Comparison of ENCODE assay signal across 14 cellular contexts in genomic region chr11:77126156-77126775, GRCh38. TPM values are rescaled to one million over a fixed set of nuclear protein-coding genes. Genes with fewer than 3 reads are reported as not detected.
DNase-seq lines count a peak whose midpoint lies in the region; ATAC-seq, FAIRE-seq and TF ChIP-seq lines count a peak whose summit lies in the region.
"Had no signal": no experiment of that assay in that cellular context is flagged by ENCODE, and none has a peak within 500 bp of the region (broad histone marks: within the 10 kb centered on the region; RNA-seq: fewer than 3 reads in every experiment).

No MANE protein-coding gene starts in this region.

- no peak overlapping the region for H2BK15ac ChIP-seq in H9 (ENCODE audit: low read depth, low read length)

- H3K23ac ChIP-seq in H9 (ENCODE audit: insufficient read length, low read depth, low read length) = no peak overlapping the region

- ATAC-seq in SK-N-SH treated with all-trans-retinoic acid at 6 μM for 48 hours (peak; percentile 6; the same call in 1 of the 3 replicates), GM21576 (IDR thresholded peaks at IDR 0.05; ENCODE audit: unreplicated experiment) (no peak), HG03432 (IDR thresholded peaks at IDR 0.05; ENCODE audit: unreplicated experiment) (no peak)
- ATAC-seq in central memory CD8-positive, alpha-beta T cell (replicated peaks; ENCODE audit: extremely low read depth, poor library complexity, severe bottlenecking) = no peak

- H3K56ac ChIP-seq in H9 (ENCODE audit: insufficient read length, low read depth, low read length) = no peak overlapping the region

- no peak overlapping the region for H2BK5ac ChIP-seq in H9 (ENCODE audit: insufficient read length, low read length)

- H3K27ac ChIP-seq in SK-N-SH (ENCODE audit: low read depth in 2 of 2, low read length in 1 of 2) = no peak overlapping the region
- no peak overlapping the region for H3K27ac ChIP-seq in H9 (ENCODE audit: insufficient read length, low read depth, low read length)
- H3K27ac ChIP-seq: PC-9 had no signal

- H4K91ac ChIP-seq in H9 (ENCODE audit: insufficient read length, low read depth, low read length) = no peak overlapping the region

- H3K4me3 ChIP-seq in SK-N-SH (ENCODE audit: low read depth in 2 of 2, low read length in 1 of 2) = no peak overlapping the region

- H4K5ac ChIP-seq in H9 (ENCODE audit: insufficient read length, low read depth, low read length) = no peak overlapping the region

- H3K4me1 ChIP-seq in SK-N-SH (ENCODE audit: control insufficient read depth in 1 of 2, insufficient read depth in 2 of 2, low read depth in 1 of 2, low read length in 1 of 2) (peaks cover 0 to 36% of the 10 kb centered on the region in 2 experiments; a peak in 2 of 4 replicates), H9 (ENCODE audit: insufficient read depth, low read length) (no peaks in the 10 kb centered on the region)

- TF ChIP-seq CTCF in SK-N-SH (IDR thresholded peaks at IDR 0.05) (no peak), H9 (conservative IDR thresholded peaks at IDR 0.05) (no peak), nephron progenitor cell (IDR thresholded peaks at IDR 0.05) (no peak)

- H3K79me1 ChIP-seq in H9 (ENCODE audit: insufficient read depth, low read depth, low read length, poor library complexity, severe bottlenecking) = no peaks in the 10 kb centered on the region

- no peaks in the 10 kb centered on the region for H3K9me2 ChIP-seq in SK-N-SH

- H3K79me2 ChIP-seq in SK-N-SH (ENCODE audit: insufficient read depth) (no peaks in the 10 kb centered on the region), H9 (ENCODE audit: insufficient read depth, low read length) (no peaks in the 10 kb centered on the region)

- H3K4ac ChIP-seq in H9 (ENCODE audit: low read depth, low read length) = no peak overlapping the region

- H3K4me2 ChIP-seq in SK-N-SH (no peak overlapping the region), H9 (ENCODE audit: insufficient read depth, insufficient read length, low read length) (peak overlapping the region; percentile 54)

- no peak for TF ChIP-seq EP300 in SK-N-SH (IDR thresholded peaks at IDR 0.05; ENCODE audit: borderline replicate concordance in 1 of 2, low read depth in 1 of 2, low read length in 1 of 2)

- no peak overlapping the region for H2BK20ac ChIP-seq in H9 (ENCODE audit: low read depth, low read length, poor library complexity, severe bottlenecking)

- no peak overlapping the region for H2BK120ac ChIP-seq in H9 (ENCODE audit: low read depth, low read length, poor library complexity, severe bottlenecking)

- DNase-seq in SK-N-SH (no peak), H9 (no peak), nephron progenitor cell (no peak), GM12892 (ENCODE audit: insufficient read length) (no peak)
- no peak for DNase-seq in central memory CD8-positive, alpha-beta T cell (ENCODE audit: low spot score in 2 of 2)
- DNase-seq: NCI-H226 had no signal

- H2AK5ac ChIP-seq in H9 (ENCODE audit: insufficient read length, low read length) = no peak overlapping the region

- no peak overlapping the region for H3K9ac ChIP-seq in SK-N-SH
- no peak overlapping the region for H3K9ac ChIP-seq in H9 (ENCODE audit: extremely low read depth, insufficient read length, low read length)

- H3K18ac ChIP-seq in H9 (ENCODE audit: insufficient read length, low read depth, low read length) = no peak overlapping the region

- H3K4me3 Mint-ChIP-seq in H9 = peak overlapping the region; percentile 30 to 55; a peak in 4 of 5 replicates
- H3K4me3 Mint-ChIP-seq in central memory CD8-positive, alpha-beta T cell = peak overlapping the region; percentile 51
- peak overlapping the region; percentile 51 for H3K4me3 Mint-ChIP-seq in nephron progenitor cell

- no peak overlapping the region for H2BK12ac ChIP-seq in H9 (ENCODE audit: insufficient read length, low read depth, low read length)

- H3K36me3 ChIP-seq in SK-N-SH (replicated peaks in 1 of 2; ENCODE audit: control insufficient read depth in 1 of 2, insufficient read depth in 2 of 2, low read length in 1 of 2) = peaks cover 0 to 12% of the 10 kb centered on the region in 2 experiments

- no peak for TF ChIP-seq RAD21 in SK-N-SH (IDR thresholded peaks at IDR 0.05; ENCODE audit: low read length)

- 87% methylated on average over 15 of the region's 17 CpGs for WGBS in SK-N-SH (ENCODE audit: low lambda C conversion rate)
- WGBS in H9 (ENCODE audit: extremely low coverage, insufficient read length, low lambda C conversion rate) = no CpG with 5 or more reads among the region's 17 CpGs

- H3K27ac Mint-ChIP-seq in H9 (no peak overlapping the region), nephron progenitor cell (no peak overlapping the region)
- H3K27ac Mint-ChIP-seq in central memory CD8-positive, alpha-beta T cell (ENCODE audit: low read depth) = no peak overlapping the region
- H3K27ac Mint-ChIP-seq: activated CD4-positive, alpha-beta T cell treated with anti-CD3 and anti-CD28 coated beads for 36 hours; dendritic cell treated with granulocyte-macrophage colony-stimulating factor and Interleukin-4, amounts not matched to agents 40 ng/mL and 50 ng/mL, for 4 days had no signal

- peaks cover 5% of the 10 kb centered on the region; the same call in 1 of the 2 replicates for H3K27me3 Mint-ChIP-seq in H9 (ENCODE audit: low read depth)
- H3K27me3 Mint-ChIP-seq in central memory CD8-positive, alpha-beta T cell = no peaks in the 10 kb centered on the region
- peaks cover 11% of the 10 kb centered on the region for H3K27me3 Mint-ChIP-seq in nephron progenitor cell (ENCODE audit: low read depth, poor library complexity)

- H4K8ac ChIP-seq in H9 (replicated peaks; ENCODE audit: insufficient read length, low read depth, low read length) = no peak overlapping the region

- H4K20me1 ChIP-seq in SK-N-SH (ENCODE audit: insufficient read depth) (no peaks in the 10 kb centered on the region), H9 (ENCODE audit: control insufficient read depth, insufficient read depth, insufficient read length) (no peaks in the 10 kb centered on the region)

- H3K23me2 ChIP-seq in H9 (ENCODE audit: insufficient read length, low read depth, low read length, poor library complexity, severe bottlenecking) = peaks cover 8% of the 10 kb centered on the region

- no peak for TF ChIP-seq POLR2A in GM12892 (IDR thresholded peaks at IDR 0.05; ENCODE audit: low read depth, low read length)

- H3K4me1 Mint-ChIP-seq in H9 (peaks cover 24 to 27% of the 10 kb centered on the region in 2 experiments), nephron progenitor cell (peaks cover 39% of the 10 kb centered on the region)
- peaks cover 11% of the 10 kb centered on the region for H3K4me1 Mint-ChIP-seq in central memory CD8-positive, alpha-beta T cell

- H3K9me3 ChIP-seq in SK-N-SH (no peaks in the 10 kb centered on the region), H9 (ENCODE audit: control insufficient read depth, low read depth, low read length) (no peaks in the 10 kb centered on the region)

- H3F3A ChIP-seq in SK-N-SH (replicated peaks; ENCODE audit: insufficient read depth) = no peaks in the 10 kb centered on the region

- FAIRE-seq in GM12892 (lab: Jason Lieb, UNC) = no peak

- H2AFZ ChIP-seq in SK-N-SH (ENCODE audit: low read depth) = no peak overlapping the region
- H2AFZ ChIP-seq in H9 (ENCODE audit: low read length) = no peak overlapping the region
- H2AFZ ChIP-seq: PC-9 had no signal

- POLR2A ChIA-PET in SK-N-SH (lab: Yijun Ruan, JAX) = no interaction called here

- CTCF ChIA-PET in SK-N-SH (lab: Yijun Ruan, JAX) = interaction anchor here (0.8 to 12.2 kb wide), 37 partner anchors 10 to 494 kb away, joined by 3 to 270 read pairs (median 10); partner anchors contain the start of gene OMP

- H3K27me3 ChIP-seq in SK-N-SH (ENCODE audit: insufficient read depth) (no peaks in the 10 kb centered on the region), H9 (ENCODE audit: insufficient read depth, low read length) (no peaks in the 10 kb centered on the region)

- H3K36me3 Mint-ChIP-seq in H9 (ENCODE audit: insufficient read depth in 1 of 3, low read depth in 3 of 3) = peaks cover 0 to 6% (median 0%) of the 10 kb centered on the region in 3 experiments; a peak in 3 of 7 replicates
- no peaks in the 10 kb centered on the region for H3K36me3 Mint-ChIP-seq in central memory CD8-positive, alpha-beta T cell (ENCODE audit: insufficient read depth)
- no peaks in the 10 kb centered on the region for H3K36me3 Mint-ChIP-seq in nephron progenitor cell (ENCODE audit: low read depth)

- H3K9me3 Mint-ChIP-seq in H9 (no peaks in the 10 kb centered on the region), nephron progenitor cell (no peaks in the 10 kb centered on the region)
- no peaks in the 10 kb centered on the region for H3K9me3 Mint-ChIP-seq in central memory CD8-positive, alpha-beta T cell
- H3K9me3 Mint-ChIP-seq: dendritic cell treated with granulocyte-macrophage colony-stimulating factor and Interleukin-4, amounts not matched to agents 40 ng/mL and 50 ng/mL, for 4 days had no signal

- no peak overlapping the region for H3T11ph ChIP-seq in H9 (ENCODE audit: low read length)

- H3K14ac ChIP-seq in H9 (ENCODE audit: insufficient read depth, low read length) = no peak overlapping the region

TF ChIP-seq in SK-N-SH treated with all-trans-retinoic acid at 6 μM for 48 hours, 23 proteins besides CTCF, POLR2A, EP300 and RAD21 (continues in another document):
- TF ChIP-seq ZC3H10 (CRISPR knock-in tag; IDR thresholded peaks at IDR 0.05) (no peak), PPARA (CRISPR knock-in tag; IDR thresholded peaks at IDR 0.05; ENCODE audit: borderline replicate concordance) (no peak), BACH2 (CRISPR knock-in tag; IDR thresholded peaks at IDR 0.05; ENCODE audit: borderline replicate concordance) (no peak), OSR1 (CRISPR knock-in tag; IDR thresholded peaks at IDR 0.05) (no peak)

TF ChIP-seq in SK-N-SH, 30 proteins besides CTCF, POLR2A, EP300 and RAD21 (continues in another document):
- TF ChIP-seq TAF1 (IDR thresholded peaks at IDR 0.05; ENCODE audit: borderline replicate concordance, low read depth, low read length) = no peak
- no peak for TF ChIP-seq FOXJ3 (CRISPR knock-in tag; IDR thresholded peaks at IDR 0.05)
- TF ChIP-seq FOXM1 (IDR thresholded peaks at IDR 0.05; ENCODE audit: low read depth) = no peak
- no peak for TF ChIP-seq TCF12 (IDR thresholded peaks at IDR 0.05)
- no peak for TF ChIP-seq RCOR1 (IDR thresholded peaks at IDR 0.05; ENCODE audit: low read length)

RNA-seq across cellular contexts. Expression of gene MYO7A, which starts 1.8 kb away (rescaled TPM):
- polyA plus RNA-seq in SK-N-SH (2012; rRNA removed) = 0.08 and 0.11 TPM in 2 replicates
- 0.03 and 0.04 TPM in 2 replicates for polyA plus RNA-seq in SK-N-SH (2012; cell fraction: cytosol; rRNA removed)
- 0.74 and 0.85 TPM in 2 replicates for polyA plus RNA-seq in SK-N-SH (2012; cell fraction: nucleus; rRNA removed)
- total RNA-seq in H9 (2021) = 1.6 and 2.2 TPM in 2 replicates
- polyA plus RNA-seq in GM12892 (2012; ENCODE audit: missing spikeins) = 0.06 TPM

RNA-seq across cellular contexts. Expression of gene OMP, which starts 23.6 kb away (rescaled TPM):
- polyA plus RNA-seq in SK-N-SH (2012; rRNA removed) = 0.20 TPM in 1 of 2 replicates, not detected in the other
- polyA plus RNA-seq in SK-N-SH (2012; cell fraction: cytosol; rRNA removed) = 0.23 TPM in 1 of 2 replicates, not detected in the other
- polyA plus RNA-seq in SK-N-SH (2012; cell fraction: nucleus; rRNA removed) = 1.5 TPM in 2 replicates
- 0.86 TPM in 1 of 2 replicates, not detected in the other for total RNA-seq in H9 (2021)
- polyA plus RNA-seq in GM12892 (2012; ENCODE audit: missing spikeins) = not detected
- total RNA-seq: activated CD4-positive, alpha-beta T cell treated with anti-CD3 and anti-CD28 coated beads for 36 hours; omental fat pad; T-helper 1 cell treated with Interleukin-12 subunit alpha and Interleukin-12 subunit beta and Interleukin-4 antibody, amounts not matched to agents 30 ng/mL and 1 ng/mL, for 36 hours had no signal

RNA-seq across cellular contexts. Expression of gene CAPN5, which starts 59.5 kb away (rescaled TPM):
- polyA plus RNA-seq in SK-N-SH (2012; rRNA removed) = 31.6 and 33.1 TPM in 2 replicates
- polyA plus RNA-seq in SK-N-SH (2012; cell fraction: cytosol; rRNA removed) = 10.2 and 17.6 TPM in 2 replicates
- polyA plus RNA-seq in SK-N-SH (2012; cell fraction: nucleus; rRNA removed) = 71.6 and 84.7 TPM in 2 replicates
- 16.7 and 17.1 TPM in 2 replicates for total RNA-seq in H9 (2021)
- not detected for polyA plus RNA-seq in GM12892 (2012; ENCODE audit: missing spikeins)
